Comparison of ENCODE assay signal across 18 cellular contexts in genomic region chr12:6748761-6749160, GRCh38. TPM values are rescaled to one million over a fixed set of nuclear protein-coding genes. Genes with fewer than 3 reads are reported as not detected.
A peak's percentile ranks its signal among the peaks of the same experiment; 100 is the strongest.
DNase-seq lines count a peak whose midpoint lies in the region; ATAC-seq, FAIRE-seq and TF ChIP-seq lines count a peak whose summit lies in the region.
"Had no signal": no experiment of that assay in that cellular context is flagged by ENCODE, and none has a peak within 500 bp of the region (broad histone marks: within the 10 kb centered on the region; RNA-seq: fewer than 3 reads in every experiment).

No MANE protein-coding gene starts in this region.

- H3K36me3 Mint-ChIP-seq in memory B cell (peaks cover 25% of the 10 kb centered on the region), neural crest cell (ENCODE audit: low read depth) (peaks cover 13% of the 10 kb centered on the region)

- H3K4me1 Mint-ChIP-seq in memory B cell (peaks cover 22% of the 10 kb centered on the region), neural crest cell (peaks cover 28% of the 10 kb centered on the region)

- H3K27ac ChIP-seq in HepG2 (ENCODE audit: extremely low read length, insufficient read depth, low read length), result no peak overlapping the region
- H3K27ac ChIP-seq in right lobe of liver, result no peak overlapping the region
- H3K27ac ChIP-seq: BLaER1, GM23248 had no signal

- H3K4me1 ChIP-seq in HepG2 (ENCODE audit: insufficient read depth, low read length), result peaks cover 17% of the 10 kb centered on the region
- H3K4me1 ChIP-seq in right lobe of liver, result peaks cover 0 to 10% (median 0%) of the 10 kb centered on the region in 4 donors

- CTCF ChIA-PET in HepG2 (lab: Yijun Ruan, JAX; ENCODE audit: low intra/inter-chr PET ratio, low total read pairs), result no interaction called here

- H3K27ac Mint-ChIP-seq in memory B cell, result peak overlapping the region; percentile 54
- no peak overlapping the region for H3K27ac Mint-ChIP-seq in neural crest cell (ENCODE audit: unreplicated experiment)
- H3K27ac Mint-ChIP-seq: CD8-positive, alpha-beta T cell had no signal

- TF ChIP-seq RAD21 in HepG2 (CRISPR knock-in tag; IDR thresholded peaks at IDR 0.05), result no peak

- in situ Hi-C loops in HepG2 (cut with HindIII; ENCODE audit: extremely low pct_ligation_motif_present, low pct_unique_long_range_greater_than_20kb) (loop anchor here (5.0 kb wide), 1 partner anchor 34 kb away; no protein-coding TSS in a partner anchor), GM13977 (cut with MboI; ENCODE audit: low pct_unique_long_range_greater_than_20kb, low sequenced_read_pairs, unreplicated experiment) (no loop called here)

- H2AFZ ChIP-seq in HepG2 (ENCODE audit: low read length), result no peak overlapping the region
- H2AFZ ChIP-seq: GM23248 had no signal

- no peak overlapping the region for H3K4me2 ChIP-seq in HepG2 (ENCODE audit: low read depth, low read length)
- H3K4me2 ChIP-seq: BLaER1 had no signal

- 0 out of 2 replicates have a peak, but pooled peaks cover 6% of the 10 kb centered on the region for H4K20me1 ChIP-seq in HepG2 (ENCODE audit: insufficient read depth, low read length)

- intact Hi-C loops in HepG2 (cut with micrococcal nuclease; ENCODE audit: unreplicated experiment), result no loop called here
- intact Hi-C loops in right lobe of liver (cut with DNase I), result no loop called here

- H3K36me3 ChIP-seq in HepG2 (replicated peaks in 1 of 2; ENCODE audit: control insufficient read depth in 1 of 2, insufficient read depth in 2 of 2, low read length in 2 of 2), result peaks cover 35 to 52% of the 10 kb centered on the region in 2 experiments
- peaks cover 0 to 52% (median 29%) of the 10 kb centered on the region in 4 donors for H3K36me3 ChIP-seq in right lobe of liver

- no peak for TF ChIP-seq POLR2A in HepG2 (IDR thresholded peaks at IDR 0.05; ENCODE audit: insufficient read depth in 1 of 2, low read depth in 2 of 2, low read length in 2 of 2)
- TF ChIP-seq POLR2A in right lobe of liver (IDR thresholded peaks at IDR 0.05), result no peak

- DNase-seq in HepG2 (ENCODE audit: low spot score) (no peak), right lobe of liver (no peak), memory B cell (ENCODE audit: low spot score in 2 of 2) (no peak), neural crest cell (ENCODE audit: low read depth, low spot score) (no peak), GM13977 (ENCODE audit: low spot score) (no peak), mucosa of gallbladder (ENCODE audit: low spot score) (no peak)
- DNase-seq: 8988T; Calu3; CD8-positive, alpha-beta T cell; DMS79 treated with DMSO at 0.1 percent for 48 hours; GF-D8; GM23248; HCEC 1CT had no signal

- no peak overlapping the region for H3K9ac ChIP-seq in HepG2 (ENCODE audit: insufficient read depth, low read depth, low read length)
- H3K9ac ChIP-seq: BLaER1, GM23248 had no signal

- POLR2A ChIA-PET in HepG2 (lab: Yijun Ruan, JAX), result no interaction called here

- no peaks in the 10 kb centered on the region for H3K27me3 Mint-ChIP-seq in memory B cell
- H3K27me3 Mint-ChIP-seq in neural crest cell (ENCODE audit: low read depth), result no peaks in the 10 kb centered on the region

- H3K4me3 Mint-ChIP-seq in memory B cell (no peak overlapping the region), neural crest cell (peak overlapping the region; percentile 39)
- H3K4me3 Mint-ChIP-seq: CD8-positive, alpha-beta T cell had no signal

- 99% methylated on average over 22 of the region's 28 CpGs for WGBS in HepG2 (ENCODE audit: low lambda C conversion rate)
- WGBS in right lobe of liver (ENCODE audit: insufficient coverage, low coverage, low lambda C conversion rate, missing lambda C conversion rate), result no CpG with 5 or more reads among the region's 28 CpGs

- H3K4me3 ChIP-seq in HepG2 (replicated peaks in 1 of 3; ENCODE audit: insufficient read depth in 1 of 3, low read depth in 2 of 3, low read length in 3 of 3), result no peak overlapping the region
- H3K4me3 ChIP-seq in right lobe of liver, result no peak overlapping the region
- H3K4me3 ChIP-seq: BLaER1, GM23248 had no signal

- no TSS peak for BruUV-seq in HepG2 (replicated peaks; lab: Mats Ljungman, UMichigan)

- TF ChIP-seq CTCF in HepG2 (CRISPR knock-in tag; IDR thresholded peaks at IDR 0.05) (no peak), right lobe of liver (IDR thresholded peaks at IDR 0.05) (no peak), neural crest cell (conservative IDR thresholded peaks at IDR 0.05) (no peak), GM13977 (IDR thresholded peaks at IDR 0.05; ENCODE audit: extremely low read depth, insufficient read depth, missing control alignments) (no peak)

- H3K27me3 ChIP-seq in HepG2 (ENCODE audit: control insufficient read depth in 1 of 2, insufficient read depth in 2 of 2, low read length in 2 of 2) (no peaks in the 10 kb centered on the region), right lobe of liver (no peaks in the 10 kb centered on the region)
- H3K27me3 ChIP-seq: BLaER1 had no signal

- H3K9me3 ChIP-seq in HepG2 (ENCODE audit: low read length) (no peaks in the 10 kb centered on the region), right lobe of liver (no peaks in the 10 kb centered on the region)
- H3K9me3 ChIP-seq: BLaER1 had no signal

- TF ChIP-seq EP300 in HepG2 (IDR thresholded peaks at IDR 0.05; ENCODE audit: low read depth in 2 of 2, low read length in 2 of 2) (no peak), HepG2 (CRISPR knock-in tag; IDR thresholded peaks at IDR 0.05; ENCODE audit: borderline replicate concordance) (no peak)

- ATAC-seq in HepG2, result no peak
- no peak for ATAC-seq in right lobe of liver
- ATAC-seq in memory B cell (ENCODE audit: low read depth), result no peak
- ATAC-seq in GM21528 (IDR thresholded peaks at IDR 0.05; ENCODE audit: low FRiP score, unreplicated experiment), result no peak
- no peak for ATAC-seq in GM21381 (IDR thresholded peaks at IDR 0.05; ENCODE audit: unreplicated experiment)
- ATAC-seq: CD8-positive, alpha-beta T cell had no signal

- FAIRE-seq in HepG2 (lab: Jason Lieb, UNC), result no peak
- FAIRE-seq: H54 had no signal

- H3K9me3 Mint-ChIP-seq in memory B cell (no peaks in the 10 kb centered on the region), neural crest cell (no peaks in the 10 kb centered on the region)
- H3K9me3 Mint-ChIP-seq: CD8-positive, alpha-beta T cell had no signal

- H3K79me2 ChIP-seq in HepG2 (ENCODE audit: insufficient read depth, low read length), result peaks cover 21% of the 10 kb centered on the region

RNA-seq across cellular contexts. Expression of gene MLF2, which starts 4.2 kb away (rescaled TPM):
- total RNA-seq in HepG2 (2016; rRNA removed; fragmentation: Illumina TruSeq; extraction: Trizol) (88.1 and 95.8 TPM in 2 replicates), right lobe of liver (100 to 1,000 TPM; 104 to 185 (median 134) TPM), neural crest cell (203 and 217 TPM in 2 replicates), mucosa of gallbladder (175 TPM)
- total RNA-seq in HepG2 (2016; cell fraction: cytosol; rRNA removed; fragmentation: Illumina TruSeq; extraction: Trizol; ENCODE audit: low read depth), result 20.8 and 28.2 TPM in 2 replicates
- 86.9 and 96.5 TPM in 2 replicates for total RNA-seq in HepG2 (2016; cell fraction: insoluble cytoplasmic fraction; rRNA removed; fragmentation: Illumina TruSeq; extraction: Trizol)
- 41.7 and 71.5 TPM in 2 replicates for total RNA-seq in HepG2 (2016; cell fraction: membrane; rRNA removed; fragmentation: Illumina TruSeq; extraction: Trizol)
- total RNA-seq in HepG2 (2016; cell fraction: nucleus; rRNA removed; fragmentation: Illumina TruSeq; extraction: Trizol), result 50.4 and 54.8 TPM in 2 replicates
- 167 and 178 TPM in 2 replicates for polyA plus RNA-seq in HepG2 (2011; rRNA removed)
- 182 and 203 TPM in 2 replicates for polyA plus RNA-seq in HepG2 (2011; cell fraction: cytosol; rRNA removed)
- 234 and 240 TPM in 2 replicates for polyA plus RNA-seq in HepG2 (2011; cell fraction: nucleus; rRNA removed)
- 94.9 and 97.7 TPM in 2 replicates for polyA plus RNA-seq in HepG2 (2012)
- 31.3 and 48.0 TPM in 2 replicates for polyA plus RNA-seq in HepG2 (2016; cell fraction: cytosol; fragmentation: Illumina TruSeq; extraction: Trizol; ENCODE audit: low read depth)
- 178 and 184 TPM in 2 replicates for polyA plus RNA-seq in HepG2 (2016; cell fraction: insoluble cytoplasmic fraction; fragmentation: Illumina TruSeq; extraction: Trizol; ENCODE audit: low read depth)
- polyA plus RNA-seq in HepG2 (2016; cell fraction: membrane; fragmentation: Illumina TruSeq; extraction: Trizol; ENCODE audit: low read depth), result 69.7 and 93.5 TPM in 2 replicates
- polyA plus RNA-seq in HepG2 (2016; cell fraction: nucleus; fragmentation: Illumina TruSeq; extraction: Trizol; ENCODE audit: insufficient read depth, low read depth), result 128 and 129 TPM in 2 replicates
- 127 and 179 TPM in 2 replicates for polyA minus RNA-seq in HepG2 (2011; rRNA and poly(A)+ RNA removed; ENCODE audit: low replicate concordance)
- 36.1 and 36.7 TPM in 2 replicates for polyA minus RNA-seq in HepG2 (2011; cell fraction: cytosol; rRNA and poly(A)+ RNA removed)
- polyA minus RNA-seq in HepG2 (2011; cell fraction: nucleus; rRNA and poly(A)+ RNA removed), result 47.3 and 50.7 TPM in 2 replicates

RNA-seq across cellular contexts. Expression of gene PTMS, which starts 17.4 kb away (rescaled TPM):
- 40.5 and 42.1 TPM in 2 replicates for total RNA-seq in HepG2 (2016; rRNA removed; fragmentation: Illumina TruSeq; extraction: Trizol)
- total RNA-seq in HepG2 (2016; cell fraction: cytosol; rRNA removed; fragmentation: Illumina TruSeq; extraction: Trizol; ENCODE audit: low read depth), result 20.4 and 25.8 TPM in 2 replicates
- total RNA-seq in HepG2 (2016; cell fraction: insoluble cytoplasmic fraction; rRNA removed; fragmentation: Illumina TruSeq; extraction: Trizol), result 34.7 and 40.6 TPM in 2 replicates
- total RNA-seq in HepG2 (2016; cell fraction: membrane; rRNA removed; fragmentation: Illumina TruSeq; extraction: Trizol), result 33.5 and 39.4 TPM in 2 replicates
- total RNA-seq in HepG2 (2016; cell fraction: nucleus; rRNA removed; fragmentation: Illumina TruSeq; extraction: Trizol), result 24.6 and 26.7 TPM in 2 replicates
- polyA plus RNA-seq in HepG2 (2011; rRNA removed), result 79.1 and 82.4 TPM in 2 replicates
- 82.7 and 86.9 TPM in 2 replicates for polyA plus RNA-seq in HepG2 (2011; cell fraction: cytosol; rRNA removed)
- 107 and 116 TPM in 2 replicates for polyA plus RNA-seq in HepG2 (2011; cell fraction: nucleus; rRNA removed)
- 128 and 237 TPM in 2 replicates for polyA plus RNA-seq in HepG2 (2012)
- 96.6 and 97.7 TPM in 2 replicates for polyA plus RNA-seq in HepG2 (2016; cell fraction: cytosol; fragmentation: Illumina TruSeq; extraction: Trizol; ENCODE audit: low read depth)
- 162 and 207 TPM in 2 replicates for polyA plus RNA-seq in HepG2 (2016; cell fraction: insoluble cytoplasmic fraction; fragmentation: Illumina TruSeq; extraction: Trizol; ENCODE audit: low read depth)
- polyA plus RNA-seq in HepG2 (2016; cell fraction: membrane; fragmentation: Illumina TruSeq; extraction: Trizol; ENCODE audit: low read depth), result 140 and 143 TPM in 2 replicates
- 169 and 175 TPM in 2 replicates for polyA plus RNA-seq in HepG2 (2016; cell fraction: nucleus; fragmentation: Illumina TruSeq; extraction: Trizol; ENCODE audit: insufficient read depth, low read depth)
- 46.9 and 158 TPM in 2 replicates for polyA minus RNA-seq in HepG2 (2011; rRNA and poly(A)+ RNA removed; ENCODE audit: low replicate concordance)
- 19.3 and 21.6 TPM in 2 replicates for polyA minus RNA-seq in HepG2 (2011; cell fraction: cytosol; rRNA and poly(A)+ RNA removed)
- polyA minus RNA-seq in HepG2 (2011; cell fraction: nucleus; rRNA and poly(A)+ RNA removed), result 8.1 and 13.0 TPM in 2 replicates
- 100 to 1,000 TPM; 113 to 484 (median 404) TPM for total RNA-seq in right lobe of liver
- total RNA-seq in neural crest cell, result 629 and 669 TPM in 2 replicates
- total RNA-seq in mucosa of gallbladder, result 293 TPM

RNA-seq across cellular contexts. Expression of gene LAG3, which starts 23.6 kb away (rescaled TPM):
- total RNA-seq in HepG2 (2016; rRNA removed; fragmentation: Illumina TruSeq; extraction: Trizol) (0.11 TPM in 1 of 2 replicates, not detected in the other), right lobe of liver (1 to 10 TPM in 4 of 6 experiments, under 1 TPM in 2; 0.18 to 2.3 (median 1.4) TPM), neural crest cell (4.7 and 4.9 TPM in 2 replicates), mucosa of gallbladder (1.4 TPM)
- not detected in 2 replicates for total RNA-seq in HepG2 (2016; cell fraction: cytosol; rRNA removed; fragmentation: Illumina TruSeq; extraction: Trizol; ENCODE audit: low read depth)
- total RNA-seq in HepG2 (2016; cell fraction: insoluble cytoplasmic fraction; rRNA removed; fragmentation: Illumina TruSeq; extraction: Trizol), result 0.11 TPM in 1 of 2 replicates, not detected in the other
- 0.07 TPM in 1 of 2 replicates, not detected in the other for total RNA-seq in HepG2 (2016; cell fraction: membrane; rRNA removed; fragmentation: Illumina TruSeq; extraction: Trizol)
- total RNA-seq in HepG2 (2016; cell fraction: nucleus; rRNA removed; fragmentation: Illumina TruSeq; extraction: Trizol), result 0.31 TPM in 1 of 2 replicates, not detected in the other
- polyA plus RNA-seq in HepG2 (2011; rRNA removed), result 0.26 and 0.51 TPM in 2 replicates
- 0.08 and 0.15 TPM in 2 replicates for polyA plus RNA-seq in HepG2 (2011; cell fraction: cytosol; rRNA removed)
- 3.5 and 3.6 TPM in 2 replicates for polyA plus RNA-seq in HepG2 (2011; cell fraction: nucleus; rRNA removed)
- 0.95 and 1.0 TPM in 2 replicates for polyA plus RNA-seq in HepG2 (2012)
- polyA plus RNA-seq in HepG2 (2016; cell fraction: cytosol; fragmentation: Illumina TruSeq; extraction: Trizol; ENCODE audit: low read depth), result not detected in 2 replicates
- polyA plus RNA-seq in HepG2 (2016; cell fraction: insoluble cytoplasmic fraction; fragmentation: Illumina TruSeq; extraction: Trizol; ENCODE audit: low read depth), result not detected in 2 replicates
- 0.11 TPM in 1 of 2 replicates, not detected in the other for polyA plus RNA-seq in HepG2 (2016; cell fraction: membrane; fragmentation: Illumina TruSeq; extraction: Trizol; ENCODE audit: low read depth)
- polyA plus RNA-seq in HepG2 (2016; cell fraction: nucleus; fragmentation: Illumina TruSeq; extraction: Trizol; ENCODE audit: insufficient read depth, low read depth), result 1.3 and 2.2 TPM in 2 replicates
- polyA minus RNA-seq in HepG2 (2011; rRNA and poly(A)+ RNA removed; ENCODE audit: low replicate concordance), result 0.08 and 0.54 TPM in 2 replicates
- not detected in 2 replicates for polyA minus RNA-seq in HepG2 (2011; cell fraction: cytosol; rRNA and poly(A)+ RNA removed)
- 0.90 and 2.0 TPM in 2 replicates for polyA minus RNA-seq in HepG2 (2011; cell fraction: nucleus; rRNA and poly(A)+ RNA removed)
- total RNA-seq: Calu3, GM23248 had no signal

RNA-seq across cellular contexts. Expression of gene COPS7A, which starts 24.9 kb away (rescaled TPM):
- total RNA-seq in HepG2 (2016; rRNA removed; fragmentation: Illumina TruSeq; extraction: Trizol) (38.0 and 40.0 TPM in 2 replicates), right lobe of liver (10 to 100 TPM; 26.7 to 49.5 (median 30.6) TPM), neural crest cell (37.5 and 37.7 TPM in 2 replicates), mucosa of gallbladder (61.4 TPM)
- 16.6 and 19.7 TPM in 2 replicates for total RNA-seq in HepG2 (2016; cell fraction: cytosol; rRNA removed; fragmentation: Illumina TruSeq; extraction: Trizol; ENCODE audit: low read depth)
- 38.4 and 43.8 TPM in 2 replicates for total RNA-seq in HepG2 (2016; cell fraction: insoluble cytoplasmic fraction; rRNA removed; fragmentation: Illumina TruSeq; extraction: Trizol)
- 33.7 and 38.9 TPM in 2 replicates for total RNA-seq in HepG2 (2016; cell fraction: membrane; rRNA removed; fragmentation: Illumina TruSeq; extraction: Trizol)
- 20.4 and 24.9 TPM in 2 replicates for total RNA-seq in HepG2 (2016; cell fraction: nucleus; rRNA removed; fragmentation: Illumina TruSeq; extraction: Trizol)
- polyA plus RNA-seq in HepG2 (2011; rRNA removed), result 71.4 and 73.6 TPM in 2 replicates
- polyA plus RNA-seq in HepG2 (2011; cell fraction: cytosol; rRNA removed), result 68.4 and 72.5 TPM in 2 replicates
- 96.7 and 97.8 TPM in 2 replicates for polyA plus RNA-seq in HepG2 (2011; cell fraction: nucleus; rRNA removed)
- polyA plus RNA-seq in HepG2 (2012), result 27.8 and 28.6 TPM in 2 replicates
- 16.8 and 17.8 TPM in 2 replicates for polyA plus RNA-seq in HepG2 (2016; cell fraction: cytosol; fragmentation: Illumina TruSeq; extraction: Trizol; ENCODE audit: low read depth)
- 43.9 and 53.4 TPM in 2 replicates for polyA plus RNA-seq in HepG2 (2016; cell fraction: insoluble cytoplasmic fraction; fragmentation: Illumina TruSeq; extraction: Trizol; ENCODE audit: low read depth)
- polyA plus RNA-seq in HepG2 (2016; cell fraction: membrane; fragmentation: Illumina TruSeq; extraction: Trizol; ENCODE audit: low read depth), result 27.8 and 32.9 TPM in 2 replicates
- polyA plus RNA-seq in HepG2 (2016; cell fraction: nucleus; fragmentation: Illumina TruSeq; extraction: Trizol; ENCODE audit: insufficient read depth, low read depth), result 43.1 and 49.0 TPM in 2 replicates
- polyA minus RNA-seq in HepG2 (2011; rRNA and poly(A)+ RNA removed; ENCODE audit: low replicate concordance), result 54.1 and 62.8 TPM in 2 replicates
- 14.6 and 16.3 TPM in 2 replicates for polyA minus RNA-seq in HepG2 (2011; cell fraction: cytosol; rRNA and poly(A)+ RNA removed)
- 9.7 and 12.6 TPM in 2 replicates for polyA minus RNA-seq in HepG2 (2011; cell fraction: nucleus; rRNA and poly(A)+ RNA removed)

RNA-seq across cellular contexts. Expression of gene CD4, which starts 40.6 kb away (rescaled TPM):
- total RNA-seq in HepG2 (2016; rRNA removed; fragmentation: Illumina TruSeq; extraction: Trizol), result 0.07 and 0.27 TPM in 2 replicates
- not detected in 2 replicates for total RNA-seq in HepG2 (2016; cell fraction: cytosol; rRNA removed; fragmentation: Illumina TruSeq; extraction: Trizol; ENCODE audit: low read depth)
- 0.15 TPM in 1 of 2 replicates, not detected in the other for total RNA-seq in HepG2 (2016; cell fraction: insoluble cytoplasmic fraction; rRNA removed; fragmentation: Illumina TruSeq; extraction: Trizol)
- total RNA-seq in HepG2 (2016; cell fraction: membrane; rRNA removed; fragmentation: Illumina TruSeq; extraction: Trizol), result 0.10 TPM in 1 of 2 replicates, not detected in the other
- 0.28 and 0.41 TPM in 2 replicates for total RNA-seq in HepG2 (2016; cell fraction: nucleus; rRNA removed; fragmentation: Illumina TruSeq; extraction: Trizol)
- 0.68 and 0.95 TPM in 2 replicates for polyA plus RNA-seq in HepG2 (2011; rRNA removed)
- 0.54 and 0.87 TPM in 2 replicates for polyA plus RNA-seq in HepG2 (2011; cell fraction: cytosol; rRNA removed)
- polyA plus RNA-seq in HepG2 (2011; cell fraction: nucleus; rRNA removed), result 0.55 and 0.64 TPM in 2 replicates
- polyA plus RNA-seq in HepG2 (2012), result 1.5 and 2.7 TPM in 2 replicates
- 0.06 and 0.14 TPM in 2 replicates for polyA plus RNA-seq in HepG2 (2016; cell fraction: cytosol; fragmentation: Illumina TruSeq; extraction: Trizol; ENCODE audit: low read depth)
- polyA plus RNA-seq in HepG2 (2016; cell fraction: insoluble cytoplasmic fraction; fragmentation: Illumina TruSeq; extraction: Trizol; ENCODE audit: low read depth), result 0.16 and 0.24 TPM in 2 replicates
- not detected in 2 replicates for polyA plus RNA-seq in HepG2 (2016; cell fraction: membrane; fragmentation: Illumina TruSeq; extraction: Trizol; ENCODE audit: low read depth)
- 0.52 and 0.68 TPM in 2 replicates for polyA plus RNA-seq in HepG2 (2016; cell fraction: nucleus; fragmentation: Illumina TruSeq; extraction: Trizol; ENCODE audit: insufficient read depth, low read depth)
- 2.6 TPM in 1 of 2 replicates, not detected in the other for polyA minus RNA-seq in HepG2 (2011; rRNA and poly(A)+ RNA removed; ENCODE audit: low replicate concordance)
- polyA minus RNA-seq in HepG2 (2011; cell fraction: cytosol; rRNA and poly(A)+ RNA removed), result 0.20 and 0.70 TPM in 2 replicates
- polyA minus RNA-seq in HepG2 (2011; cell fraction: nucleus; rRNA and poly(A)+ RNA removed), result 0.39 and 0.87 TPM in 2 replicates
- 10 to 100 TPM; 10.0 to 41.6 (median 28.1) TPM for total RNA-seq in right lobe of liver
- total RNA-seq in neural crest cell, result 3.8 and 4.1 TPM in 2 replicates
- 32.1 TPM for total RNA-seq in mucosa of gallbladder
- total RNA-seq: A673, Calu3, GM23248 had no signal
- polyA plus RNA-seq: GM23248 had no signal
